In the genomic region with DNA sequence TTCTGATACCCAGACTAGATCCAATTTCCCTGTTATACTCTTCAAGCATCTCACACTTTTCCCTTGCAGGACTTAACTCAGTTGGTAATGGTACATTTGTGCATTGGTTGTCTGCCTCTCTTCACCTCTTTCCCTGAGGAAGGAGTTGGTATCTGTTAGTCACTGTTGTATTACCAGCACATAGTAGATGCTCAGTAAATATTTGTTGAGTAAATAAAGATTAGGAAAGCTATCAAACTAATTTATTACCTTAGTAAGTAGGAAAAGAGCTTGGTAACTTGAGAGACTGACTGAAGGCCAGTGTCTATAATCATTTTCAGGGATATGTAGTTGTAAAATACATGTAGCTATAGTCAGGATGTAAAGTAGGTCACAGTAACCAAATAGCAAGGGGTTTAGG, we compare ENCODE assay signal across 11 cellular contexts. TPM values are rescaled to one million over a fixed set of nuclear protein-coding genes. Genes with fewer than 3 reads are reported as not detected.
"Had no signal": no experiment of that assay in that cellular context is flagged by ENCODE, and none has a peak within 500 bp of the region (broad histone marks: within the 10 kb centered on the region; RNA-seq: fewer than 3 reads in every experiment).

No MANE protein-coding gene starts in this region.

RNA-seq across cellular contexts. Expression of gene FBXW10, which starts 53.0 kb away (rescaled TPM):
- total RNA-seq: activated CD4-positive, alpha-beta memory T cell treated with anti-CD3 and anti-CD28 coated beads, Interleukin-2, amount 10 ng/mL, durations not matched to agents 7 days and 5 days; activated CD4-positive, alpha-beta T cell treated with anti-CD3 and anti-CD28 coated beads, Interleukin-2, amount 10 ng/mL, durations not matched to agents 7 days and 5 days; activated CD8-positive, alpha-beta memory T cell treated with anti-CD3 and anti-CD28 coated beads, Interleukin-2, amount 10 ng/mL, durations not matched to agents 7 days and 5 days; activated CD8-positive, alpha-beta T cell treated with anti-CD3 and anti-CD28 coated beads, Interleukin-2, amount 10 ng/mL, durations not matched to agents 7 days and 5 days; activated naive CD8-positive, alpha-beta T cell treated with anti-CD3 and anti-CD28 coated beads for 36 hours; activated T-helper 2 cell treated with anti-CD3 and anti-CD28 coated beads, Interferon-gamma antibody, Interleukin-2, Interleukin-4, amounts not matched to agents 10 μg/mL and 5 μg/mL and 100 μg/mL, durations not matched to agents 14 hours and 24 hours and 36 hours; astrocyte; body of pancreas; T-helper 17 cell; T-helper 2 cell treated with Interferon-gamma antibody and Interleukin-4, amounts not matched to agents 100 ng/mL and 5 ng/mL, for 36 hours; WTC11 had no signal
